1 cellular context compared by ENCODE assay signal in genomic region chr14:21072102-21072501, GRCh38.
TF ChIP-seq lines count a peak whose summit lies in the region.

No MANE protein-coding gene starts in this region.

TF ChIP-seq in IMR-90, 13 proteins besides CTCF, POLR2A, EP300 and RAD21:
- TF ChIP-seq RFX5 (IDR thresholded peaks at IDR 0.05; ENCODE audit: low read depth, low read length) (no peak), CEBPB (IDR thresholded peaks at IDR 0.05; ENCODE audit: low read depth, low read length) (peak; percentile 80), ELK1 (IDR thresholded peaks at IDR 0.05; ENCODE audit: borderline replicate concordance, low read depth, low read length) (no peak), FOS (IDR thresholded peaks at IDR 0.05; ENCODE audit: low read depth, low read length) (peak; percentile 42; the same call in 1 of the 2 replicates)
